In genomic region chr19:1654178-1654792, GRCh38 we compare ENCODE assay signal across 1 cellular context.
TF ChIP-seq lines count a peak whose summit lies in the region.

No MANE protein-coding gene starts in this region.

TF ChIP-seq in IMR-90, 13 proteins besides CTCF, POLR2A, EP300 and RAD21:
- TF ChIP-seq MAFK (IDR thresholded peaks at IDR 0.05; ENCODE audit: low read depth, low read length) (no peak), RFX5 (IDR thresholded peaks at IDR 0.05; ENCODE audit: low read depth, low read length) (no peak), CHD1 (IDR thresholded peaks at IDR 0.05; ENCODE audit: low read depth, low read length) (no peak), USF2 (IDR thresholded peaks at IDR 0.05; ENCODE audit: low read depth, low read length) (no peak), SMC3 (IDR thresholded peaks at IDR 0.05; ENCODE audit: low read depth, low read length) (no peak), MXI1 (IDR thresholded peaks at IDR 0.05; ENCODE audit: borderline replicate concordance, low read depth, low read length) (no peak), MAZ (IDR thresholded peaks at IDR 0.05; ENCODE audit: borderline replicate concordance, low read depth, low read length) (no peak)
